ENCODE assay signal across 29 cellular contexts in the genomic region with DNA sequence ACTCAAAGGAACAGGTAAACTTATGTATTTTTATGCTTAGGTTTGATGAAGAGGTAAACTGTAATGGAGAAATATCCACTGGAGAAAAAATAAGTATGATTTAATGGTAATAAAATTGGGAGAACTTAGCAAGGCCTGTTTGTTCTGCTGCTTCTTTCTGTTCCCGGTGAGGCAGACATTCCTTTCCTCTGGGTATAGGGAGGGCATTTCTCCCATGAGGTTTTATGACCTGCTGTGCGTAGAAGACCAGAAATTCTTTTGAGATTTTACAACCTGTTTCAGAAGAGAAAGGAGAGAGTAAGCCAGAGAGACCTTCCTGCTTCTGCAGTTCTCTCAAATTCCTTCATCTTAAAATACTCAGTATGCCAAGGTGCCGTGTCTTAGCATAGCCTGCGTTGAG.
"Had no signal": no experiment of that assay in that cellular context is flagged by ENCODE, and none has a peak within 500 bp of the region (broad histone marks: within the 10 kb centered on the region; RNA-seq: fewer than 3 reads in every experiment).

No MANE protein-coding gene starts in this region.

- H3K27me3 ChIP-seq: MG63 had no signal

- H3K27ac ChIP-seq: breast epithelium, KMS-11, SK-N-MC, WERI-Rb-1 had no signal

- H3K9me3 Mint-ChIP-seq: activated CD8-positive, alpha-beta T cell treated with anti-CD3 and anti-CD28 coated beads for 36 hours; activated naive CD4-positive, alpha-beta T cell treated with anti-CD3 and anti-CD28 coated beads, Interleukin-2, amount 50 U/mL, for 24 hours; T-cell had no signal

- DNase-seq: activated CD4-positive, alpha-beta T cell treated with anti-CD3 and anti-CD28 coated beads for 4 hours; activated CD8-positive, alpha-beta memory T cell treated with anti-CD3 and anti-CD28 coated beads, Interleukin-2, amount 50 U/mL, for 4 hours; activated CD8-positive, alpha-beta T cell treated with anti-CD3 and anti-CD28 coated beads for 36 hours; activated effector memory CD4-positive, alpha-beta T cell treated with Interleukin-2 at 50 U/mL for 16 hours; activated naive CD4-positive, alpha-beta T cell; aorta; caudate nucleus; MG63; MV-4-11; NCI-H1417 treated with DMSO at 0.1 percent for 48 hours; NCI-H1694; NCI-H2029; NCI-H2107; NCI-H2171 treated with DMSO at 0.1 percent for 48 hours; NCI-H345; NCI-H510A treated with DMSO at 0.1 percent for 48 hours; NCI-H69; NK-92 treated with Interleukin-12 subunit alpha and Interleukin-12 subunit beta, amount 100 ng/mL, for 24 hours; OCI-M1; RPMI8226; T-cell; WERI-Rb-1 had no signal

- H3K4me3 Mint-ChIP-seq: activated CD8-positive, alpha-beta T cell treated with anti-CD3 and anti-CD28 coated beads for 36 hours; activated naive CD4-positive, alpha-beta T cell treated with anti-CD3 and anti-CD28 coated beads, Interleukin-2, amount 50 U/mL, for 24 hours; T-cell had no signal

- H3K9ac ChIP-seq: KMS-11 had no signal

- H3K4me1 Mint-ChIP-seq: activated naive CD4-positive, alpha-beta T cell treated with anti-CD3 and anti-CD28 coated beads, Interleukin-2, amount 50 U/mL, for 24 hours; T-cell had no signal

- H3K4me3 ChIP-seq: breast epithelium, MG63, SK-N-MC had no signal

- ATAC-seq: activated CD4-positive, CD25-positive, alpha-beta regulatory T cell treated with anti-CD3 and anti-CD28 coated beads, Interleukin-2, amount 50 U/mL, for 24 hours; activated CD8-positive, alpha-beta T cell treated with anti-CD3 and anti-CD28 coated beads for 36 hours; Panc1; Right ventricle myocardium inferior; T-cell had no signal

- H3K4me1 ChIP-seq: breast epithelium had no signal

- H3K36me3 Mint-ChIP-seq: activated naive CD4-positive, alpha-beta T cell treated with anti-CD3 and anti-CD28 coated beads, Interleukin-2, amount 50 U/mL, for 24 hours; T-cell had no signal

- H3K36me3 ChIP-seq: breast epithelium, MG63, WERI-Rb-1 had no signal

- H3K4me2 ChIP-seq: KMS-11 had no signal

- H3K27ac Mint-ChIP-seq: activated CD8-positive, alpha-beta T cell treated with anti-CD3 and anti-CD28 coated beads for 36 hours; activated naive CD4-positive, alpha-beta T cell treated with anti-CD3 and anti-CD28 coated beads, Interleukin-2, amount 50 U/mL, for 24 hours; T-cell had no signal

- H3K9me3 ChIP-seq: breast epithelium, MG63 had no signal
